In genomic region chr16:50279142-50279865, GRCh38 we compare ENCODE assay signal across 12 cellular contexts. TPM values are rescaled to one million over a fixed set of nuclear protein-coding genes. Genes with fewer than 3 reads are reported as not detected.
DNase-seq lines count a peak whose midpoint lies in the region; ATAC-seq and TF ChIP-seq lines count a peak whose summit lies in the region.
"Had no signal": no experiment of that assay in that cellular context is flagged by ENCODE, and none has a peak within 500 bp of the region (broad histone marks: within the 10 kb centered on the region; RNA-seq: fewer than 3 reads in every experiment).

No MANE protein-coding gene starts in this region.

- no peaks in the 10 kb centered on the region for H3K27me3 ChIP-seq in transverse colon
- H3K27me3 ChIP-seq: ascending aorta, suprapubic skin had no signal

- no peaks in the 10 kb centered on the region for H3K9me3 Mint-ChIP-seq in activated naive CD4-positive, alpha-beta T cell treated with anti-CD3 and anti-CD28 coated beads, Interleukin-2, amount 10 ng/mL, durations not matched to agents 7 days and 5 days
- H3K9me3 Mint-ChIP-seq in activated naive CD4-positive, alpha-beta T cell treated with anti-CD3 and anti-CD28 coated beads for 36 hours, result peaks cover 7% of the 10 kb centered on the region

- no peak for TF ChIP-seq EP300 in transverse colon (IDR thresholded peaks at IDR 0.05; ENCODE audit: low read depth)

- H3K27ac ChIP-seq in transverse colon, result peak overlapping the region; percentile 4 to 60 (median 40)
- H3K27ac ChIP-seq: ascending aorta, suprapubic skin had no signal

- CTCF ChIA-PET in activated naive CD4-positive, alpha-beta T cell treated with anti-CD3 and anti-CD28 coated beads, Interleukin-2, amount 10 ng/mL, durations not matched to agents 7 days and 5 days (lab: Charles Lee), result interaction anchor here (1.0 to 1.3 kb wide), 3 partner anchors 64 to 75 kb away, joined by 3 to 5 read pairs (median 3); no protein-coding TSS in a partner anchor
- CTCF ChIA-PET in activated naive CD4-positive, alpha-beta T cell treated with anti-CD3 and anti-CD28 coated beads for 36 hours (lab: Charles Lee), result interaction anchor here (0.6 to 1.8 kb wide), 10 partner anchors 13 to 470 kb away, joined by 3 to 8 read pairs (median 4); partner anchors contain the start of genes ADCY7 and CNEP1R1

- TF ChIP-seq CTCF in transverse colon (IDR thresholded peaks at IDR 0.05), result no peak

- H3K9me3 ChIP-seq in transverse colon, result no peaks in the 10 kb centered on the region
- H3K9me3 ChIP-seq: ascending aorta, suprapubic skin had no signal

- 26 to 38% methylated on average over 3 to 6 of the region's 6 CpGs for WGBS in transverse colon (ENCODE audit: low coverage in 1 of 2), 2 donors

- H3K4me1 Mint-ChIP-seq in activated naive CD4-positive, alpha-beta T cell treated with anti-CD3 and anti-CD28 coated beads, Interleukin-2, amount 10 ng/mL, durations not matched to agents 7 days and 5 days, result peaks cover 99% of the 10 kb centered on the region
- peaks cover 94% of the 10 kb centered on the region for H3K4me1 Mint-ChIP-seq in activated naive CD4-positive, alpha-beta T cell treated with anti-CD3 and anti-CD28 coated beads for 36 hours (ENCODE audit: low read depth)

- no peak overlapping the region for H3K4me3 Mint-ChIP-seq in activated naive CD4-positive, alpha-beta T cell treated with anti-CD3 and anti-CD28 coated beads, Interleukin-2, amount 10 ng/mL, durations not matched to agents 7 days and 5 days
- no peak overlapping the region for H3K4me3 Mint-ChIP-seq in activated naive CD4-positive, alpha-beta T cell treated with anti-CD3 and anti-CD28 coated beads for 36 hours

- no peaks in the 10 kb centered on the region for H3K27me3 Mint-ChIP-seq in activated naive CD4-positive, alpha-beta T cell treated with anti-CD3 and anti-CD28 coated beads, Interleukin-2, amount 10 ng/mL, durations not matched to agents 7 days and 5 days
- no peaks in the 10 kb centered on the region for H3K27me3 Mint-ChIP-seq in activated naive CD4-positive, alpha-beta T cell treated with anti-CD3 and anti-CD28 coated beads for 36 hours (ENCODE audit: low read depth)

- H3K27ac Mint-ChIP-seq in activated naive CD4-positive, alpha-beta T cell treated with anti-CD3 and anti-CD28 coated beads, Interleukin-2, amount 10 ng/mL, durations not matched to agents 7 days and 5 days, result peak overlapping the region; percentile 4
- H3K27ac Mint-ChIP-seq in activated naive CD4-positive, alpha-beta T cell treated with anti-CD3 and anti-CD28 coated beads for 36 hours, result no peak overlapping the region

- peaks cover 56% of the 10 kb centered on the region for H3K36me3 Mint-ChIP-seq in activated naive CD4-positive, alpha-beta T cell treated with anti-CD3 and anti-CD28 coated beads, Interleukin-2, amount 10 ng/mL, durations not matched to agents 7 days and 5 days
- peaks cover 14% of the 10 kb centered on the region for H3K36me3 Mint-ChIP-seq in activated naive CD4-positive, alpha-beta T cell treated with anti-CD3 and anti-CD28 coated beads for 36 hours (ENCODE audit: low read depth)

- intact Hi-C loops in activated naive CD4-positive, alpha-beta T cell treated with anti-CD3 and anti-CD28 coated beads for 36 hours (cut with micrococcal nuclease), result loop anchor here (5.0 kb wide), 4 partner anchors 107 to 268 kb away; partner anchors contain the start of genes CNEP1R1 and NKD1
- intact Hi-C loops in transverse colon (cut with DNase I; ENCODE audit: low total_unique reads), result no loop called here

- no peaks in the 10 kb centered on the region for H3K36me3 ChIP-seq in transverse colon
- H3K36me3 ChIP-seq: ascending aorta, suprapubic skin had no signal

- H3K4me3 ChIP-seq in transverse colon, result no peak overlapping the region
- H3K4me3 ChIP-seq: ascending aorta, suprapubic skin had no signal

- H3K4me1 ChIP-seq in transverse colon, result peaks cover 5 to 48% (median 12%) of the 10 kb centered on the region in 4 donors

- DNase-seq in activated naive CD4-positive, alpha-beta T cell treated with anti-CD3 and anti-CD28 coated beads, Interleukin-2, amount 10 ng/mL, durations not matched to agents 7 days and 5 days, result no peak
- no peak for DNase-seq in activated naive CD4-positive, alpha-beta T cell treated with anti-CD3 and anti-CD28 coated beads for 36 hours
- DNase-seq in UCSD-AML1 (lab: John Stamatoyannopoulos, UW; ENCODE audit: unreplicated experiment) (peak; percentile 72), kidney tubule cell (ENCODE audit: low spot score) (peak; percentile 24), transverse colon (peak; percentile 68), NCI-H187 treated with DMSO at 0.1 percent for 48 hours (lab: John Stamatoyannopoulos, UW) (no peak)
- DNase-seq: foreskin fibroblast, SHP77 had no signal

- in situ Hi-C loops in transverse colon (cut with MboI; ENCODE audit: low pct_ligation_motif_present in 1 of 4, low pct_unique_long_range_greater_than_20kb in 1 of 4, low sequenced_read_pairs in 3 of 4), result no loop called here

- no peak for TF ChIP-seq POLR2A in transverse colon (IDR thresholded peaks at IDR 0.05)

- ATAC-seq in HG02588 (IDR thresholded peaks at IDR 0.05; ENCODE audit: unreplicated experiment), result no peak
- ATAC-seq in HG03432 (IDR thresholded peaks at IDR 0.05; ENCODE audit: unreplicated experiment), result no peak

RNA-seq across cellular contexts. Expression of gene ADCY7, which starts 13.0 kb away (rescaled TPM):
- 10 to 100 TPM; 73.4 to 89.6 TPM for total RNA-seq in activated naive CD4-positive, alpha-beta T cell treated with anti-CD3 and anti-CD28 coated beads for 36 hours
- 10 to 100 TPM in 3 of 4 donors, 1 to 10 TPM in 1; 4.6 to 44.9 (median 14.1) TPM for total RNA-seq in transverse colon

Comparison
In these comparisons a context has a peak if more than half of its experiments do, and no peak if none do; other contexts are left out.
1. DNase-seq: peak in UCSD-AML1 (single experiment), kidney tubule cell (single experiment) and transverse colon (single experiment); none in activated naive CD4-positive, alpha-beta T cell treated with anti-CD3 and anti-CD28 coated beads, Interleukin-2, amount 10 ng/mL, durations not matched to agents 7 days and 5 days (single experiment), activated naive CD4-positive, alpha-beta T cell treated with anti-CD3 and anti-CD28 coated beads for 36 hours (single experiment) and NCI-H187 treated with DMSO at 0.1 percent for 48 hours (single experiment).